20 cellular contexts compared by ENCODE assay signal in genomic region chr16:89983550-89983949, GRCh38. TPM values are rescaled to one million over a fixed set of nuclear protein-coding genes. Genes with fewer than 3 reads are reported as not detected.
A peak's percentile ranks its signal among the peaks of the same experiment; 100 is the strongest.
DNase-seq lines count a peak whose midpoint lies in the region; ATAC-seq and TF ChIP-seq lines count a peak whose summit lies in the region.
"Had no signal": no experiment of that assay in that cellular context is flagged by ENCODE, and none has a peak within 500 bp of the region (broad histone marks: within the 10 kb centered on the region; RNA-seq: fewer than 3 reads in every experiment).

No MANE protein-coding gene starts in this region.

- no peak overlapping the region for H2BK5ac ChIP-seq in IMR-90 (ENCODE audit: low read depth, low read length, poor library complexity, severe bottlenecking)

- H4K20me1 ChIP-seq in IMR-90 (ENCODE audit: insufficient read depth, low read length) (no peaks in the 10 kb centered on the region), osteoblast (ENCODE audit: insufficient read depth, low read length) (no peaks in the 10 kb centered on the region)

- no peak overlapping the region for H4K91ac ChIP-seq in IMR-90 (ENCODE audit: insufficient read depth, low read depth, low read length)

- DNase-seq in activated T-cell treated with anti-CD3 and anti-CD28 coated beads, Interleukin-2, amount 50 U/mL, for 24 hours = no peak
- DNase-seq in activated T-cell treated with anti-CD3 and anti-CD28 coated beads, Interleukin-2, amount 50 U/mL, for 1 hour = no peak
- DNase-seq in IMR-90 (no peak), osteoblast (ENCODE audit: insufficient read length, low spot score, missing footprints) (peak; percentile 11), superior temporal gyrus (ENCODE audit: extremely low spot score) (no peak)
- DNase-seq in T-helper 2 cell treated with Interferon-gamma antibody and Interleukin-4, amounts not matched to agents 5 μg/mL and 100 μg/mL, for 36 hours (ENCODE audit: low spot score) = no peak
- DNase-seq: Caco-2; CD4-positive, alpha-beta memory T cell; DMS 273 treated with DMSO at 0.1 percent for 48 hours; DMS79 treated with DMSO at 0.1 percent for 48 hours; Kasumi-1; NCI-H1417; NCI-H1694 treated with DMSO at 0.1 percent for 48 hours; NCI-H446; NCI-H526; OCI-M1 had no signal

- H3K4ac ChIP-seq in IMR-90 (ENCODE audit: low read depth, low read length) = no peak overlapping the region

- no peaks in the 10 kb centered on the region for H3K9me1 ChIP-seq in IMR-90 (ENCODE audit: insufficient read depth, low read length)

- no peak overlapping the region for H2AK5ac ChIP-seq in IMR-90 (ENCODE audit: low read depth, low read length)

- H3K9me3 Mint-ChIP-seq in activated T-cell treated with anti-CD3 and anti-CD28 coated beads, Interleukin-2, amount 50 U/mL, for 24 hours = no peaks in the 10 kb centered on the region
- H3K9me3 Mint-ChIP-seq in T-helper 2 cell treated with Interferon-gamma antibody and Interleukin-4, amounts not matched to agents 5 μg/mL and 100 μg/mL, for 36 hours = no peaks in the 10 kb centered on the region
- H3K9me3 Mint-ChIP-seq: IgD-negative memory B cell had no signal

- H2AFZ ChIP-seq in IMR-90 (replicated peaks; ENCODE audit: low read length, poor library complexity) (peak overlapping the region; percentile 43), osteoblast (ENCODE audit: low read length) (no peak overlapping the region)

- H3K79me2 ChIP-seq in osteoblast (ENCODE audit: insufficient read depth, low read length) = peaks cover 14% of the 10 kb centered on the region

- no peak overlapping the region for H3K18ac ChIP-seq in IMR-90 (ENCODE audit: low read depth, low read length)

- no TSS peak for BruUV-seq in IMR-90 (replicated peaks; lab: Mats Ljungman, UMichigan)

- H3K9me3 ChIP-seq in IMR-90 (ENCODE audit: control insufficient read depth, insufficient read depth, low read length) (no peaks in the 10 kb centered on the region), osteoblast (ENCODE audit: low read depth, low read length) (no peaks in the 10 kb centered on the region)
- H3K9me3 ChIP-seq: BLaER1 treated with 17β-estradiol and CSF1 and Interleukin-3, amounts not matched to agents 10 nM and 100 nM; Caco-2 had no signal

- dilution Hi-C loops in IMR-90 (cut with HindIII; ENCODE audit: low sequenced_read_pairs, unreplicated experiment) = no loop called here

- in situ Hi-C loops in IMR-90 (cut with MboI; ENCODE audit: low sequenced_read_pairs) = no loop called here

- no peak for TF ChIP-seq RAD21 in IMR-90 (IDR thresholded peaks at IDR 0.05; ENCODE audit: low read length)

- no peak overlapping the region for H3K14ac ChIP-seq in IMR-90 (replicated peaks; ENCODE audit: low read depth, low read length)

- no peak overlapping the region for H3K4me2 ChIP-seq in IMR-90 (ENCODE audit: low read depth, low read length)
- H3K4me2 ChIP-seq in osteoblast (ENCODE audit: insufficient read depth, low read length) = no peak overlapping the region
- H3K4me2 ChIP-seq: BLaER1 treated with 17β-estradiol and CSF1 and Interleukin-3, amounts not matched to agents 10 nM and 100 nM had no signal

- no peak overlapping the region for H2BK120ac ChIP-seq in IMR-90 (ENCODE audit: low read depth, low read length)

- H3K27me3 Mint-ChIP-seq in activated T-cell treated with anti-CD3 and anti-CD28 coated beads, Interleukin-2, amount 50 U/mL, for 24 hours = no peaks in the 10 kb centered on the region
- no peaks in the 10 kb centered on the region for H3K27me3 Mint-ChIP-seq in T-helper 2 cell treated with Interferon-gamma antibody and Interleukin-4, amounts not matched to agents 5 μg/mL and 100 μg/mL, for 36 hours (ENCODE audit: low read depth)
- H3K27me3 Mint-ChIP-seq: CD4-positive, alpha-beta memory T cell; IgD-negative memory B cell had no signal

- TF ChIP-seq CTCF in IMR-90 (conservative IDR thresholded peaks at IDR 0.05; ENCODE audit: low read depth, low read length) (no peak), osteoblast (IDR thresholded peaks at IDR 0.05; ENCODE audit: extremely low read depth, low read depth, low read length) (no peak)

- no peaks in the 10 kb centered on the region for H3K27me3 ChIP-seq in IMR-90 (ENCODE audit: control insufficient read depth, insufficient read depth, low read length)
- H3K27me3 ChIP-seq in osteoblast (ENCODE audit: insufficient read depth, low read length) = no peaks in the 10 kb centered on the region
- H3K27me3 ChIP-seq: BLaER1 treated with 17β-estradiol and CSF1 and Interleukin-3, amounts not matched to agents 10 nM and 100 nM had no signal

- no peak overlapping the region for H4K5ac ChIP-seq in IMR-90 (ENCODE audit: low read depth, low read length)

- H4K8ac ChIP-seq in IMR-90 (ENCODE audit: low read depth in 2 of 2, low read length in 2 of 2) = no peak overlapping the region

- H3K27ac ChIP-seq in IMR-90 (ENCODE audit: insufficient read depth, low read length) (no peak overlapping the region), osteoblast (ENCODE audit: low read depth, low read length) (no peak overlapping the region)
- H3K27ac ChIP-seq: BLaER1 treated with 17β-estradiol and CSF1 and Interleukin-3, amounts not matched to agents 10 nM and 100 nM had no signal

- ATAC-seq in IMR-90 (ENCODE audit: low read depth) = no peak
- ATAC-seq in GM21423 (IDR thresholded peaks at IDR 0.05; ENCODE audit: unreplicated experiment) = no peak
- ATAC-seq: Right ventricle myocardium inferior had no signal

- no peak for TF ChIP-seq POLR2A in IMR-90 (IDR thresholded peaks at IDR 0.05; ENCODE audit: low read depth, low read length)

- CTCF ChIA-PET in IMR-90 (lab: Yijun Ruan, JAX) = no interaction called here

- H2BK20ac ChIP-seq in IMR-90 (ENCODE audit: low read depth, low read length) = no peak overlapping the region

- H3K36me3 ChIP-seq in IMR-90 (ENCODE audit: control insufficient read depth, insufficient read depth, low read length) (peaks cover 63% of the 10 kb centered on the region), osteoblast (ENCODE audit: insufficient read depth, low read length) (peaks cover 56% of the 10 kb centered on the region)

- H2AK9ac ChIP-seq in IMR-90 (replicated peaks; ENCODE audit: low read depth, low read length, poor library complexity) = no peak overlapping the region

- peak overlapping the region; percentile 66 for H3K27ac Mint-ChIP-seq in activated T-cell treated with anti-CD3 and anti-CD28 coated beads, Interleukin-2, amount 50 U/mL, for 24 hours
- H3K27ac Mint-ChIP-seq in T-helper 2 cell treated with Interferon-gamma antibody and Interleukin-4, amounts not matched to agents 5 μg/mL and 100 μg/mL, for 36 hours = peak overlapping the region; percentile 45
- H3K27ac Mint-ChIP-seq: IgD-negative memory B cell had no signal

- peaks cover 89% of the 10 kb centered on the region for H3K36me3 Mint-ChIP-seq in activated T-cell treated with anti-CD3 and anti-CD28 coated beads, Interleukin-2, amount 50 U/mL, for 24 hours (ENCODE audit: low read depth)
- H3K36me3 Mint-ChIP-seq in T-helper 2 cell treated with Interferon-gamma antibody and Interleukin-4, amounts not matched to agents 5 μg/mL and 100 μg/mL, for 36 hours (ENCODE audit: low read depth) = peaks cover 47% of the 10 kb centered on the region

- POLR2A ChIA-PET in IMR-90 (lab: Charles Lee; ENCODE audit: unreplicated experiment) = no interaction called here

- H3K9ac ChIP-seq in IMR-90 (ENCODE audit: low read depth, low read length) = no peak overlapping the region

- intact Hi-C loops in IMR-90 (cut with micrococcal nuclease) = no loop called here

- H3K4me1 ChIP-seq in IMR-90 (ENCODE audit: control insufficient read depth, insufficient read depth, low read length) (no peaks in the 10 kb centered on the region), osteoblast (ENCODE audit: insufficient read depth, low read length) (no peaks in the 10 kb centered on the region)
- H3K4me1 ChIP-seq: Caco-2 had no signal

- peaks cover 29% of the 10 kb centered on the region for H3K4me1 Mint-ChIP-seq in activated T-cell treated with anti-CD3 and anti-CD28 coated beads, Interleukin-2, amount 50 U/mL, for 24 hours (ENCODE audit: low read depth)
- H3K4me1 Mint-ChIP-seq in T-helper 2 cell treated with Interferon-gamma antibody and Interleukin-4, amounts not matched to agents 5 μg/mL and 100 μg/mL, for 36 hours (ENCODE audit: low read depth) = no peaks in the 10 kb centered on the region

- 98% methylated on average over 8 of the region's 13 CpGs; no CpG with 5 or more reads in 1 of the 2 experiments for WGBS in IMR-90 (ENCODE audit: extremely low coverage in 2 of 2, insufficient read length in 1 of 2), 2 experiments

- no peak overlapping the region for H3K4me3 Mint-ChIP-seq in activated T-cell treated with anti-CD3 and anti-CD28 coated beads, Interleukin-2, amount 50 U/mL, for 24 hours
- H3K4me3 Mint-ChIP-seq in T-helper 2 cell treated with Interferon-gamma antibody and Interleukin-4, amounts not matched to agents 5 μg/mL and 100 μg/mL, for 36 hours = no peak overlapping the region
- H3K4me3 Mint-ChIP-seq: CD4-positive, alpha-beta memory T cell had no signal

- H3K23ac ChIP-seq in IMR-90 (ENCODE audit: low read depth, low read length) = no peak overlapping the region

- peaks cover 7 to 22% of the 10 kb centered on the region in 2 experiments; a peak in 3 of 4 replicates for H3K79me1 ChIP-seq in IMR-90 (ENCODE audit: low read depth in 1 of 2, low read length in 2 of 2)

- H3K56ac ChIP-seq in IMR-90 (ENCODE audit: extremely low read depth, insufficient read depth, low read length) = no peak overlapping the region

- H2BK15ac ChIP-seq in IMR-90 (ENCODE audit: low read depth, low read length) = no peak overlapping the region

- H3K4me3 ChIP-seq in IMR-90 (ENCODE audit: insufficient read depth, low read depth, low read length) = no peak overlapping the region
- H3K4me3 ChIP-seq in osteoblast (ENCODE audit: insufficient read depth, low read length) = no peak overlapping the region
- H3K4me3 ChIP-seq: BLaER1 treated with 17β-estradiol and CSF1 and Interleukin-3, amounts not matched to agents 10 nM and 100 nM had no signal

TF ChIP-seq in IMR-90, 13 proteins besides CTCF, POLR2A, EP300 and RAD21 (continues in another document):
- no peak for TF ChIP-seq RFX5 (IDR thresholded peaks at IDR 0.05; ENCODE audit: low read depth, low read length)

RNA-seq across cellular contexts. Expression of gene DEF8, which starts 35.0 kb away (rescaled TPM):
- total RNA-seq in IMR-90 (2012; rRNA removed) (129 and 134 TPM in 2 replicates), osteoblast (48.6 and 48.9 TPM in 2 replicates)
- polyA plus RNA-seq in IMR-90 (2012; rRNA removed) = 141 and 160 TPM in 2 replicates
- polyA plus RNA-seq in IMR-90 (2012; cell fraction: cytosol; rRNA removed) = 177 and 213 TPM in 2 replicates
- 286 and 445 TPM in 2 replicates for polyA plus RNA-seq in IMR-90 (2012; cell fraction: nucleus; rRNA removed; ENCODE audit: low replicate concordance)

RNA-seq across cellular contexts. Expression of gene DBNDD1, which starts 35.7 kb away (rescaled TPM):
- 3.1 and 3.4 TPM in 2 replicates for total RNA-seq in IMR-90 (2012; rRNA removed)
- 23.0 and 26.2 TPM in 2 replicates for polyA plus RNA-seq in IMR-90 (2012; rRNA removed)
- polyA plus RNA-seq in IMR-90 (2012; cell fraction: cytosol; rRNA removed) = 14.9 and 31.6 TPM in 2 replicates
- 11.1 and 18.7 TPM in 2 replicates for polyA plus RNA-seq in IMR-90 (2012; cell fraction: nucleus; rRNA removed; ENCODE audit: low replicate concordance)
- 0.29 and 1.1 TPM in 2 replicates for total RNA-seq in osteoblast
